1 cellular context compared by ENCODE assay signal in the genomic region with DNA sequence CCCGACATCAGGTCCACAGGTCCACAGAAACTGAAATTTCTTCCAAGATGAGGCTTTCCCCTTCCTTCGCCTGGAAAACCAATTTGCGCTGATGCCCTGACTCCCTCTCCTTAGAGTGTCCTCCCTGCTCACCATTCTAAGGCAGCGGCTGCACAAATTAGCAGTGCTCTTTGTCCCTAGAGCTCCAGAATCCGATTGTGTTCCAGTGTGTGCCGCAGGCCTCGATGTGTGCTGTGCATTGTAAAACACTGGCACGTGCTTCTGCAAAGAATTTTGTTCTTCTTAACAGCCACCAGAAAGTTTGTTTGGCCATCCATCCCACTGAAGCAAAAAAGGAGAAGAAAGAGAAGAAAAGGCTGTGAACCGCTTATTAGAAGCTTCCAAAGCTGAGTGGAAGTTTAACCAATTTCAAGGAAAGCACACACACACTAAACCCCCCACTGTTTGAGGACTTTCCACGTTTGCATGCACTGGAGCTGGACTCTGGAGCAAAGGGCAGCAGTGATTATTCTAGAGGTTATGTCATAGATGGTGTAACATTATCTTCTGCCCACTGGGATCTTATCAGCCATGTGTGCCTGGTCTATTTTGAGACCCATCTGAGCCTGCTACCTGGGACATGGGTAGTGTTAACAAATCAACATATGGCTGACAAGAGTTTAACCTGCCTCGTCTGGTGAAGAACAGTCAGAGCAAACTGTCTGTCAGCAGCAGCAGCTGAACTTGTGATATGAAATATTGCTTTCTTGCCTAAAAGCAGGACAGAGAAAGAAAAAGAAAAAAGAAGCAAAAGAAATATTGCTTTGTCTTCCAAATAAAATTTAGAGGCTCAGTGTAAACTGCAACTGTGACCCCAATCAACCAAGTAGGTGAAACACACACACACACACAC.
TF ChIP-seq lines count a peak whose summit lies in the region.

No MANE protein-coding gene starts in this region.

TF ChIP-seq in HCT116, 20 proteins besides CTCF, POLR2A, EP300 and RAD21 (continued from another document):
- TF ChIP-seq, protein P1, sequence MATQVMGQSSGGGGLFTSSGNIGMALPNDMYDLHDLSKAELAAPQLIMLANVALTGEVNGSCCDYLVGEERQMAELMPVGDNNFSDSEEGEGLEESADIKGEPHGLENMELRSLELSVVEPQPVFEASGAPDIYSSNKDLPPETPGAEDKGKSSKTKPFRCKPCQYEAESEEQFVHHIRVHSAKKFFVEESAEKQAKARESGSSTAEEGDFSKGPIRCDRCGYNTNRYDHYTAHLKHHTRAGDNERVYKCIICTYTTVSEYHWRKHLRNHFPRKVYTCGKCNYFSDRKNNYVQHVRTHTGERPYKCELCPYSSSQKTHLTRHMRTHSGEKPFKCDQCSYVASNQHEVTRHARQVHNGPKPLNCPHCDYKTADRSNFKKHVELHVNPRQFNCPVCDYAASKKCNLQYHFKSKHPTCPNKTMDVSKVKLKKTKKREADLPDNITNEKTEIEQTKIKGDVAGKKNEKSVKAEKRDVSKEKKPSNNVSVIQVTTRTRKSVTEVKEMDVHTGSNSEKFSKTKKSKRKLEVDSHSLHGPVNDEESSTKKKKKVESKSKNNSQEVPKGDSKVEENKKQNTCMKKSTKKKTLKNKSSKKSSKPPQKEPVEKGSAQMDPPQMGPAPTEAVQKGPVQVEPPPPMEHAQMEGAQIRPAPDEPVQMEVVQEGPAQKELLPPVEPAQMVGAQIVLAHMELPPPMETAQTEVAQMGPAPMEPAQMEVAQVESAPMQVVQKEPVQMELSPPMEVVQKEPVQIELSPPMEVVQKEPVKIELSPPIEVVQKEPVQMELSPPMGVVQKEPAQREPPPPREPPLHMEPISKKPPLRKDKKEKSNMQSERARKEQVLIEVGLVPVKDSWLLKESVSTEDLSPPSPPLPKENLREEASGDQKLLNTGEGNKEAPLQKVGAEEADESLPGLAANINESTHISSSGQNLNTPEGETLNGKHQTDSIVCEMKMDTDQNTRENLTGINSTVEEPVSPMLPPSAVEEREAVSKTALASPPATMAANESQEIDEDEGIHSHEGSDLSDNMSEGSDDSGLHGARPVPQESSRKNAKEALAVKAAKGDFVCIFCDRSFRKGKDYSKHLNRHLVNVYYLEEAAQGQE (IDR thresholded peaks at IDR 0.05; ENCODE audit: low read depth), result no peak
- TF ChIP-seq POLR2AphosphoS5 (IDR thresholded peaks at IDR 0.05; ENCODE audit: low read depth, low read length), result no peak
- TF ChIP-seq SIN3A (IDR thresholded peaks at IDR 0.05; ENCODE audit: low read depth), result no peak
- no peak for TF ChIP-seq TCF7L2 (IDR thresholded peaks at IDR 0.05; ENCODE audit: borderline replicate concordance, extremely low read depth, insufficient read depth, insufficient read length)
- TF ChIP-seq JUND (IDR thresholded peaks at IDR 0.05), result no peak
- no peak for TF ChIP-seq EZH2phosphoT487 (IDR thresholded peaks at IDR 0.05; ENCODE audit: borderline replicate concordance)
- no peak for TF ChIP-seq ELF1 (IDR thresholded peaks at IDR 0.05; ENCODE audit: borderline replicate concordance, low read depth)
- TF ChIP-seq ZNF274 (IDR thresholded peaks at IDR 0.05; ENCODE audit: low read depth, low read length), result no peak
- TF ChIP-seq FOSL1 (IDR thresholded peaks at IDR 0.05; ENCODE audit: low read depth), result no peak; the same call in 1 of the 2 replicates
- TF ChIP-seq ZFX (IDR thresholded peaks at IDR 0.05), result no peak
- TF ChIP-seq, protein P2, sequence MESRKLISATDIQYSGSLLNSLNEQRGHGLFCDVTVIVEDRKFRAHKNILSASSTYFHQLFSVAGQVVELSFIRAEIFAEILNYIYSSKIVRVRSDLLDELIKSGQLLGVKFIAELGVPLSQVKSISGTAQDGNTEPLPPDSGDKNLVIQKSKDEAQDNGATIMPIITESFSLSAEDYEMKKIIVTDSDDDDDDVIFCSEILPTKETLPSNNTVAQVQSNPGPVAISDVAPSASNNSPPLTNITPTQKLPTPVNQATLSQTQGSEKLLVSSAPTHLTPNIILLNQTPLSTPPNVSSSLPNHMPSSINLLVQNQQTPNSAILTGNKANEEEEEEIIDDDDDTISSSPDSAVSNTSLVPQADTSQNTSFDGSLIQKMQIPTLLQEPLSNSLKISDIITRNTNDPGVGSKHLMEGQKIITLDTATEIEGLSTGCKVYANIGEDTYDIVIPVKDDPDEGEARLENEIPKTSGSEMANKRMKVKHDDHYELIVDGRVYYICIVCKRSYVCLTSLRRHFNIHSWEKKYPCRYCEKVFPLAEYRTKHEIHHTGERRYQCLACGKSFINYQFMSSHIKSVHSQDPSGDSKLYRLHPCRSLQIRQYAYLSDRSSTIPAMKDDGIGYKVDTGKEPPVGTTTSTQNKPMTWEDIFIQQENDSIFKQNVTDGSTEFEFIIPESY (IDR thresholded peaks at IDR 0.05; ENCODE audit: extremely low read depth, insufficient replicate concordance, low read length), result no peak
